ENCODE assay signal across 19 cellular contexts in genomic region chr3:128144512-128144911, GRCh38.
"Had no signal": no experiment of that assay in that cellular context is flagged by ENCODE, and none has a peak within 500 bp of the region (broad histone marks: within the 10 kb centered on the region; RNA-seq: fewer than 3 reads in every experiment).

No MANE protein-coding gene starts in this region.

- H3K27me3 ChIP-seq: heart left ventricle, right lobe of liver, testis, tibial nerve had no signal

- H3K27ac ChIP-seq: psoas muscle, right lobe of liver, testis, tibial nerve had no signal

- FAIRE-seq: endometrium, frontal cortex, islet of Langerhans had no signal

- H3K27me3 Mint-ChIP-seq: stimulated activated naive CD8-positive, alpha-beta T cell treated with anti-CD3 and anti-CD28 coated beads, Interleukin-15, amount 100 ng/mL, for 72 hours had no signal

- H3K36me3 Mint-ChIP-seq: stimulated activated effector memory CD8-positive, alpha-beta T cell treated with anti-CD3 and anti-CD28 coated beads, Interleukin-12 subunit alpha, Interleukin-12 subunit beta, amount 100 ng/mL, for 72 hours had no signal

- H3K4me3 Mint-ChIP-seq: naive thymus-derived CD4-positive, alpha-beta T cell; nephron progenitor cell; stimulated activated effector memory CD8-positive, alpha-beta T cell treated with anti-CD3 and anti-CD28 coated beads, Interleukin-12 subunit alpha, Interleukin-12 subunit beta, amount 100 ng/mL, for 72 hours; stimulated activated naive CD8-positive, alpha-beta T cell treated with anti-CD3 and anti-CD28 coated beads, Interleukin-15, amount 100 ng/mL, for 72 hours had no signal

- H3K9me3 ChIP-seq: heart left ventricle, psoas muscle, right lobe of liver, testis, tibial nerve had no signal

- DNase-seq: cortex of kidney; effector memory CD4-positive, alpha-beta T cell; heart left ventricle; mammary epithelial cell; naive thymus-derived CD4-positive, alpha-beta T cell; nephron progenitor cell; psoas muscle; retina; right lobe of liver; stimulated activated CD4-positive, alpha-beta T cell treated with anti-CD3 and anti-CD28 coated beads, Interleukin-4, amount 100 ng/mL, for 1 hour; stimulated activated CD8-positive, alpha-beta memory T cell treated with anti-CD3 and anti-CD28 coated beads, Interleukin-4, amount 100 ng/mL, for 48 hours; stimulated activated naive CD8-positive, alpha-beta T cell treated with anti-CD3 and anti-CD28 coated beads, Interleukin-15, amount 100 ng/mL, for 72 hours; testis had no signal

- H3K4me3 ChIP-seq: heart left ventricle, psoas muscle, right lobe of liver, testis, tibial nerve had no signal

- H3K36me3 ChIP-seq: right lobe of liver, tibial nerve had no signal

- H3K9me3 Mint-ChIP-seq: naive thymus-derived CD4-positive, alpha-beta T cell; nephron progenitor cell; stimulated activated effector memory CD8-positive, alpha-beta T cell treated with anti-CD3 and anti-CD28 coated beads, Interleukin-12 subunit alpha, Interleukin-12 subunit beta, amount 100 ng/mL, for 72 hours; stimulated activated naive CD8-positive, alpha-beta T cell treated with anti-CD3 and anti-CD28 coated beads, Interleukin-15, amount 100 ng/mL, for 72 hours had no signal

- H3K27ac Mint-ChIP-seq: nephron progenitor cell; stimulated activated effector memory CD8-positive, alpha-beta T cell treated with anti-CD3 and anti-CD28 coated beads, Interleukin-12 subunit alpha, Interleukin-12 subunit beta, amount 100 ng/mL, for 72 hours; stimulated activated naive CD8-positive, alpha-beta T cell treated with anti-CD3 and anti-CD28 coated beads, Interleukin-15, amount 100 ng/mL, for 72 hours had no signal

- H3K4me1 ChIP-seq: psoas muscle, testis, tibial nerve had no signal

- ATAC-seq: esophagus mucosa; stimulated activated effector memory CD8-positive, alpha-beta T cell treated with anti-CD3 and anti-CD28 coated beads, Interleukin-12 subunit alpha, Interleukin-12 subunit beta, amount 100 ng/mL, for 72 hours; stimulated activated naive CD8-positive, alpha-beta T cell treated with anti-CD3 and anti-CD28 coated beads, Interleukin-15, amount 100 ng/mL, for 72 hours had no signal

- H3K4me1 Mint-ChIP-seq: naive thymus-derived CD4-positive, alpha-beta T cell; stimulated activated effector memory CD8-positive, alpha-beta T cell treated with anti-CD3 and anti-CD28 coated beads, Interleukin-12 subunit alpha, Interleukin-12 subunit beta, amount 100 ng/mL, for 72 hours; stimulated activated naive CD8-positive, alpha-beta T cell treated with anti-CD3 and anti-CD28 coated beads, Interleukin-15, amount 100 ng/mL, for 72 hours had no signal
